Comparison of ENCODE assay signal across 8 cellular contexts in genomic region chr1:182391028-182391361, GRCh38. TPM values are rescaled to one million over a fixed set of nuclear protein-coding genes. Genes with fewer than 3 reads are reported as not detected.
A peak's percentile ranks its signal among the peaks of the same experiment; 100 is the strongest.
DNase-seq lines count a peak whose midpoint lies in the region; ATAC-seq and FAIRE-seq lines count a peak whose summit lies in the region.

No MANE protein-coding gene starts in this region.

- peaks cover 44% of the 10 kb centered on the region for H3K27me3 Mint-ChIP-seq in activated T-cell treated with anti-CD3 and anti-CD28 coated beads, Interleukin-2, amount 50 U/mL, for 24 hours
- H3K27me3 Mint-ChIP-seq in activated T-helper 1 cell treated with anti-CD3 and anti-CD28 coated beads, Interleukin-12 subunit alpha, Interleukin-12 subunit beta, Interleukin-2, Interleukin-4 antibody, amounts not matched to agents 30 ng/mL and 10 ng/mL and 1 ng/mL, durations not matched to agents 14 hours and 24 hours and 36 hours (ENCODE audit: insufficient read depth) = peaks cover 9% of the 10 kb centered on the region

- H3K4me1 ChIP-seq in small intestine (ENCODE audit: control insufficient read depth in 2 of 2, insufficient read depth in 1 of 2, low read depth in 1 of 2, low read length in 1 of 2) = no peaks in the 10 kb centered on the region

- H3K4me1 Mint-ChIP-seq in activated T-cell treated with anti-CD3 and anti-CD28 coated beads, Interleukin-2, amount 50 U/mL, for 24 hours (ENCODE audit: low read depth) = peaks cover 23% of the 10 kb centered on the region
- H3K4me1 Mint-ChIP-seq in activated T-helper 1 cell treated with anti-CD3 and anti-CD28 coated beads, Interleukin-12 subunit alpha, Interleukin-12 subunit beta, Interleukin-2, Interleukin-4 antibody, amounts not matched to agents 30 ng/mL and 10 ng/mL and 1 ng/mL, durations not matched to agents 14 hours and 24 hours and 36 hours (ENCODE audit: low read depth) = peaks cover 45% of the 10 kb centered on the region

- 0 to 1% (median 1%) methylated on average over 25 to 35 of the region's 35 CpGs for WGBS in small intestine, 3 donors

- peaks cover 0 to 11% of the 10 kb centered on the region in 2 donors for H3K36me3 ChIP-seq in small intestine (ENCODE audit: control insufficient read depth in 2 of 2, insufficient read depth in 2 of 2, low read length in 2 of 2)

- H3K27ac ChIP-seq in small intestine (ENCODE audit: low read depth in 1 of 2, low read length in 1 of 2) = peak overlapping the region; percentile 63 to 93

- H3K27me3 ChIP-seq in small intestine (ENCODE audit: control insufficient read depth in 2 of 2, insufficient read depth in 2 of 2, low read length in 2 of 2) = no peaks in the 10 kb centered on the region

- H3K9me3 Mint-ChIP-seq in activated T-cell treated with anti-CD3 and anti-CD28 coated beads, Interleukin-2, amount 50 U/mL, for 24 hours = no peaks in the 10 kb centered on the region
- no peaks in the 10 kb centered on the region for H3K9me3 Mint-ChIP-seq in activated T-helper 1 cell treated with anti-CD3 and anti-CD28 coated beads, Interleukin-12 subunit alpha, Interleukin-12 subunit beta, Interleukin-2, Interleukin-4 antibody, amounts not matched to agents 30 ng/mL and 10 ng/mL and 1 ng/mL, durations not matched to agents 14 hours and 24 hours and 36 hours

- H3K4me3 Mint-ChIP-seq in activated T-cell treated with anti-CD3 and anti-CD28 coated beads, Interleukin-2, amount 50 U/mL, for 24 hours = peak overlapping the region; percentile 86
- H3K4me3 Mint-ChIP-seq in activated T-helper 1 cell treated with anti-CD3 and anti-CD28 coated beads, Interleukin-12 subunit alpha, Interleukin-12 subunit beta, Interleukin-2, Interleukin-4 antibody, amounts not matched to agents 30 ng/mL and 10 ng/mL and 1 ng/mL, durations not matched to agents 14 hours and 24 hours and 36 hours = peak overlapping the region; percentile 99

- intact Hi-C loops in activated T-helper 1 cell treated with anti-CD3 and anti-CD28 coated beads, Interleukin-12 subunit alpha, Interleukin-12 subunit beta, Interleukin-2, Interleukin-4 antibody, amounts not matched to agents 30 ng/mL and 10 ng/mL and 1 ng/mL, durations not matched to agents 14 hours and 24 hours and 36 hours (cut with micrococcal nuclease) = loop anchor here (1.0 to 2.0 kb wide), 3 partner anchors 198 to 362 kb away; partner anchors contain the start of gene RNASEL
- intact Hi-C loops in left ventricle myocardium superior (cut with micrococcal nuclease) = no loop called here

- peak overlapping the region; percentile 76 to 97 for H3K4me3 ChIP-seq in small intestine (ENCODE audit: low read depth in 1 of 2, low read length in 2 of 2)

- H3K27ac Mint-ChIP-seq in activated T-cell treated with anti-CD3 and anti-CD28 coated beads, Interleukin-2, amount 50 U/mL, for 24 hours = peak overlapping the region; percentile 88
- H3K27ac Mint-ChIP-seq in activated T-helper 1 cell treated with anti-CD3 and anti-CD28 coated beads, Interleukin-12 subunit alpha, Interleukin-12 subunit beta, Interleukin-2, Interleukin-4 antibody, amounts not matched to agents 30 ng/mL and 10 ng/mL and 1 ng/mL, durations not matched to agents 14 hours and 24 hours and 36 hours = peak overlapping the region; percentile 90

- no peak for DNase-seq in activated T-cell treated with anti-CD3 and anti-CD28 coated beads, Interleukin-2, amount 50 U/mL, for 24 hours
- DNase-seq in activated T-cell treated with anti-CD3 and anti-CD28 coated beads, Interleukin-2, amount 50 U/mL, for 48 hours = no peak
- DNase-seq in activated T-helper 1 cell treated with anti-CD3 and anti-CD28 coated beads, Interleukin-12 subunit alpha, Interleukin-12 subunit beta, Interleukin-2, Interleukin-4 antibody, amounts not matched to agents 30 ng/mL and 10 ng/mL and 1 ng/mL, durations not matched to agents 14 hours and 24 hours and 36 hours (ENCODE audit: low spot score) = no peak
- DNase-seq in left ventricle myocardium superior (no peak), small intestine (no peak), ecto neural progenitor cell (ENCODE audit: low spot score) (no peak), DMS79 treated with DMSO at 0.1 percent for 48 hours (lab: John Stamatoyannopoulos, UW) (no peak), NCI-H2029 treated with DMSO at 0.1 percent for 48 hours (lab: John Stamatoyannopoulos, UW) (no peak)

- H3K9me3 ChIP-seq in small intestine (ENCODE audit: control insufficient read depth, low read depth) = no peaks in the 10 kb centered on the region

- peak; percentile 10 for ATAC-seq in left ventricle myocardium superior

- no peak for FAIRE-seq in small intestine (lab: Jason Lieb, UNC)

- peaks cover 29% of the 10 kb centered on the region for H3K36me3 Mint-ChIP-seq in activated T-cell treated with anti-CD3 and anti-CD28 coated beads, Interleukin-2, amount 50 U/mL, for 24 hours (ENCODE audit: low read depth)
- H3K36me3 Mint-ChIP-seq in activated T-helper 1 cell treated with anti-CD3 and anti-CD28 coated beads, Interleukin-12 subunit alpha, Interleukin-12 subunit beta, Interleukin-2, Interleukin-4 antibody, amounts not matched to agents 30 ng/mL and 10 ng/mL and 1 ng/mL, durations not matched to agents 14 hours and 24 hours and 36 hours (ENCODE audit: low read depth) = peaks cover 42% of the 10 kb centered on the region

RNA-seq across cellular contexts. Expression of gene GLUL, which starts 0.6 kb away (rescaled TPM):
- total RNA-seq in activated T-helper 1 cell treated with anti-CD3 and anti-CD28 coated beads, Interleukin-12 subunit alpha, Interleukin-12 subunit beta, Interleukin-2, Interleukin-4 antibody, amounts not matched to agents 30 ng/mL and 10 ng/mL and 1 ng/mL, durations not matched to agents 14 hours and 24 hours and 36 hours = 89.6 and 101 TPM in 2 replicates
- 377 TPM for total RNA-seq in left ventricle myocardium superior
- polyA plus RNA-seq in small intestine = 100 to 1,000 TPM in 2 of 3 donors, 10 to 100 TPM in 1; 75.8 to 422 (median 116) TPM

RNA-seq across cellular contexts. Expression of gene TEDDM1, which starts 9.5 kb away (rescaled TPM):
- total RNA-seq in activated T-helper 1 cell treated with anti-CD3 and anti-CD28 coated beads, Interleukin-12 subunit alpha, Interleukin-12 subunit beta, Interleukin-2, Interleukin-4 antibody, amounts not matched to agents 30 ng/mL and 10 ng/mL and 1 ng/mL, durations not matched to agents 14 hours and 24 hours and 36 hours = not detected in 2 replicates
- not detected for total RNA-seq in left ventricle myocardium superior
- polyA plus RNA-seq in small intestine = not detected

RNA-seq across cellular contexts. Expression of gene RGSL1, which starts 59.0 kb away (rescaled TPM):
- not detected in 2 replicates for total RNA-seq in activated T-helper 1 cell treated with anti-CD3 and anti-CD28 coated beads, Interleukin-12 subunit alpha, Interleukin-12 subunit beta, Interleukin-2, Interleukin-4 antibody, amounts not matched to agents 30 ng/mL and 10 ng/mL and 1 ng/mL, durations not matched to agents 14 hours and 24 hours and 36 hours
- total RNA-seq in left ventricle myocardium superior = not detected
- not detected for polyA plus RNA-seq in small intestine
